ENCODE assay signal across 12 cellular contexts in genomic region chr15:91886878-91887277, GRCh38. TPM values are rescaled to one million over a fixed set of nuclear protein-coding genes. Genes with fewer than 3 reads are reported as not detected.
"Had no signal": no experiment of that assay in that cellular context is flagged by ENCODE, and none has a peak within 500 bp of the region (broad histone marks: within the 10 kb centered on the region; RNA-seq: fewer than 3 reads in every experiment).

No MANE protein-coding gene starts in this region.

- H3K27me3 ChIP-seq: adrenal gland, esophagus muscularis mucosa, neutrophil, right lobe of liver, spleen had no signal

- DNase-seq: activated CD4-positive, alpha-beta T cell treated with anti-CD3 and anti-CD28 coated beads, Interleukin-2, amount 10 ng/mL, durations not matched to agents 24 days and 14 days; activated naive CD4-positive, alpha-beta T cell treated with anti-CD3 and anti-CD28 coated beads, Interleukin-2, amount 10 ng/mL, durations not matched to agents 7 days and 5 days; adrenal gland; right lobe of liver; spleen; stimulated activated CD4-positive, alpha-beta T cell treated with anti-CD3 and anti-CD28 coated beads, Interleukin-1b, Interleukin-23, amount 100 ng/mL, for 48 hours; stimulated activated naive CD4-positive, alpha-beta T cell had no signal

- H3K27ac ChIP-seq: adrenal gland, esophagus muscularis mucosa, neutrophil, right lobe of liver, spleen had no signal

- H3K9me3 Mint-ChIP-seq: activated CD4-positive, alpha-beta T cell treated with anti-CD3 and anti-CD28 coated beads, Interleukin-2, amount 10 ng/mL, durations not matched to agents 24 days and 14 days; activated naive CD4-positive, alpha-beta T cell treated with anti-CD3 and anti-CD28 coated beads, Interleukin-2, amount 10 ng/mL, durations not matched to agents 7 days and 5 days; activated T-helper 2 cell treated with anti-CD3 and anti-CD28 coated beads, Interferon-gamma antibody, Interleukin-2, Interleukin-4, amounts not matched to agents 10 μg/mL and 5 μg/mL and 100 μg/mL, durations not matched to agents 14 hours and 24 hours and 36 hours; T-helper 1 cell treated with Interleukin-12 subunit alpha and Interleukin-12 subunit beta and Interleukin-4 antibody, amounts not matched to agents 30 μg/mL and 1 μg/mL, for 36 hours had no signal

- H3K9me3 ChIP-seq: adrenal gland, esophagus muscularis mucosa, neutrophil, right lobe of liver, spleen had no signal

- H3K4me3 Mint-ChIP-seq: activated CD4-positive, alpha-beta T cell treated with anti-CD3 and anti-CD28 coated beads, Interleukin-2, amount 10 ng/mL, durations not matched to agents 24 days and 14 days; activated naive CD4-positive, alpha-beta T cell treated with anti-CD3 and anti-CD28 coated beads, Interleukin-2, amount 10 ng/mL, durations not matched to agents 7 days and 5 days; T-helper 1 cell treated with Interleukin-12 subunit alpha and Interleukin-12 subunit beta and Interleukin-4 antibody, amounts not matched to agents 30 μg/mL and 1 μg/mL, for 36 hours had no signal

- H3K36me3 ChIP-seq: adrenal gland, esophagus muscularis mucosa, right lobe of liver, spleen had no signal

- H3K27me3 Mint-ChIP-seq: activated CD4-positive, alpha-beta T cell treated with anti-CD3 and anti-CD28 coated beads, Interleukin-2, amount 10 ng/mL, durations not matched to agents 24 days and 14 days; activated naive CD4-positive, alpha-beta T cell treated with anti-CD3 and anti-CD28 coated beads, Interleukin-2, amount 10 ng/mL, durations not matched to agents 7 days and 5 days had no signal

- H3K27ac Mint-ChIP-seq: activated CD4-positive, alpha-beta T cell treated with anti-CD3 and anti-CD28 coated beads, Interleukin-2, amount 10 ng/mL, durations not matched to agents 24 days and 14 days; activated naive CD4-positive, alpha-beta T cell treated with anti-CD3 and anti-CD28 coated beads, Interleukin-2, amount 10 ng/mL, durations not matched to agents 7 days and 5 days; activated T-helper 2 cell treated with anti-CD3 and anti-CD28 coated beads, Interferon-gamma antibody, Interleukin-2, Interleukin-4, amounts not matched to agents 10 μg/mL and 5 μg/mL and 100 μg/mL, durations not matched to agents 14 hours and 24 hours and 36 hours; T-helper 1 cell treated with Interleukin-12 subunit alpha and Interleukin-12 subunit beta and Interleukin-4 antibody, amounts not matched to agents 30 μg/mL and 1 μg/mL, for 36 hours had no signal

- ATAC-seq: right lobe of liver had no signal

- H3K4me3 ChIP-seq: adrenal gland, esophagus muscularis mucosa, right lobe of liver, spleen had no signal

- H3K4me1 ChIP-seq: right lobe of liver had no signal

RNA-seq across cellular contexts. Expression of gene SLCO3A1, which starts 33.4 kb away (rescaled TPM):
- total RNA-seq: myocyte had no signal
